Comparison of ENCODE assay signal across 5 cellular contexts in the genomic region with DNA sequence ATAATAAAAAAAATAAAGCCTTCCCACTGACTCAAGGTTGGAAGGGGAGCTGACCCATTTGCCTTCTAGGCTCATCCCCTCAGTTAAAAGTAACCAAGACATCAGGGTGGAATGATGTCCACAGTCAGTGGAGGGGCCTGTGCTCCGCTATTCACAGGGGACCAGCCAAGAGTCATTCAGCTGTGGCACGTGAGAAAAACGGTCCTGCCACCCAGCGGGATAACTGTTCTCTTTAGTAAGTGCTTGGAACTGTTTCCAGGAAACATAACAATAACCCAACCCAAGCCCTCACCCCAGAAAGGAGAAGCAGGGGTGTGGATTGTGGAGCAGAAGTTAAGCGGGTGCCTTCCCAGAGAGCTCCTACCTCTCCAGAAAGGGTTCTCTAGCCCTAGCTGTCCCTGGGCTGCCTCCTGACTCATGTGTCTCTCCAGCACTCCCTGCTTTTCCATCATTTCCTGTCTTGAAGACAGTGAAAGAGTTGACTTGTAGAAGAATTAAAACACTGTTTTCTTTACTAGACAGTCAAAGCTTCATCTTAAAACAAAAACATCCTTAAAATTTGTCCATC. TPM values are rescaled to one million over a fixed set of nuclear protein-coding genes. Genes with fewer than 3 reads are reported as not detected.
"Had no signal": no experiment of that assay in that cellular context is flagged by ENCODE, and none has a peak within 500 bp of the region (broad histone marks: within the 10 kb centered on the region; RNA-seq: fewer than 3 reads in every experiment).

No MANE protein-coding gene starts in this region.

RNA-seq across cellular contexts. Expression of gene EIF5AL1, which starts 2.3 kb away (rescaled TPM):
- total RNA-seq: osteocyte had no signal

RNA-seq across cellular contexts. Expression of gene SFTPA2, which starts 50.2 kb away (rescaled TPM):
- total RNA-seq: frontal cortex; hepatocyte; mesenteric fat pad; naive thymus-derived CD8-positive, alpha-beta T cell; osteocyte had no signal
- polyA plus RNA-seq: hepatocyte; naive thymus-derived CD8-positive, alpha-beta T cell had no signal
